In the genomic region with DNA sequence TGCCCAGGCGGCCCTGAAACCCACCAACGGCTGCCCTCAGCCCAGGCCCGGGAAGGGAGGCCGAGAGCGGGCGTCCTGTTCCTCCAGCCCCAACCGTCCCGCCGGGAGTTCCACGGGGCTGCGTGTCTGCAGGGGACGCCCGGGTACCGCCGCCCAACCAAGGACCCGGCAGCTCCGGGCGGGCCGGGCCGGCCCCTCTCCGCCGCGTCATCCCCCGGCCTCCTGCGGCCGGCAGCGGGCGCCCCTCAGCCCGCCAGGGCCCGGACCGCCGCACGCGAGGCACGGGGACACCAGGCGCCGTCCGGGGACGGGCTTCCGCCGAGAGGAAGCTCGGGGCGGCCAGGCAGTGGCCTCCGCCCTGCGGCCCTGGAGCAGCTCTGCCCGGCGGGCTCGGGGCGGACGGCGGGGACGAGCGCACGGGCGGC, we compare ENCODE assay signal across 8 cellular contexts. TPM values are rescaled to one million over a fixed set of nuclear protein-coding genes. Genes with fewer than 3 reads are reported as not detected.
DNase-seq lines count a peak whose midpoint lies in the region; ATAC-seq lines count a peak whose summit lies in the region.

No MANE protein-coding gene starts in this region.

- ATAC-seq in GM19455 (IDR thresholded peaks at IDR 0.05; ENCODE audit: unreplicated experiment) (peak; percentile 41), left ventricle myocardium superior (peak; percentile 29)

- H3K27me3 ChIP-seq in HUES48 (ENCODE audit: control insufficient read depth, insufficient read depth, low read length): no peaks in the 10 kb centered on the region
- no peaks in the 10 kb centered on the region for H3K27me3 ChIP-seq in adipocyte (replicated peaks; ENCODE audit: control insufficient read depth, insufficient read depth, low read length)
- no peaks in the 10 kb centered on the region for H3K27me3 ChIP-seq in skeletal muscle tissue (ENCODE audit: control insufficient read depth in 3 of 3, insufficient read depth in 3 of 3, low read length in 3 of 3)

- no peaks in the 10 kb centered on the region for H3K9me3 ChIP-seq in HUES48 (ENCODE audit: control insufficient read depth, insufficient read depth, low read length)
- H3K9me3 ChIP-seq in adipocyte (ENCODE audit: control insufficient read depth, low read length): no peaks in the 10 kb centered on the region
- peaks cover 0 to 2% (median 0%) of the 10 kb centered on the region in 3 donors for H3K9me3 ChIP-seq in skeletal muscle tissue (ENCODE audit: control insufficient read depth in 3 of 3, low read length in 3 of 3)

- DNase-seq in DMS53 treated with DMSO at 0.1 percent for 48 hours (lab: John Stamatoyannopoulos, UW; ENCODE audit: unreplicated experiment): peak; percentile 18
- peak; percentile 85 for DNase-seq in adipocyte (ENCODE audit: low read depth)
- no peak for DNase-seq in left ventricle myocardium superior
- DNase-seq in MV-4-11 (lab: John Stamatoyannopoulos, UW): no peak
- no peak for DNase-seq in activated CD4-positive, alpha-beta T cell treated with anti-CD3 and anti-CD28 coated beads, Interleukin-2, amount 50 U/mL, for 48 hours

- intact Hi-C loops in left ventricle myocardium superior (cut with micrococcal nuclease): no loop called here

- H3K36me3 ChIP-seq in HUES48 (ENCODE audit: control insufficient read depth, insufficient read depth, low read length) (peaks cover 34% of the 10 kb centered on the region), adipocyte (ENCODE audit: control insufficient read depth, insufficient read depth, low read length, severe bottlenecking) (peaks cover 34% of the 10 kb centered on the region), skeletal muscle tissue (ENCODE audit: control insufficient read depth in 3 of 3, insufficient read depth in 3 of 3, low read length in 3 of 3) (peaks cover 25 to 32% (median 26%) of the 10 kb centered on the region in 3 donors)

- H3K27ac ChIP-seq in HUES48 (ENCODE audit: low read depth, low read length) (peak overlapping the region; percentile 80), skeletal muscle tissue (ENCODE audit: low read depth, low read length) (peak overlapping the region; percentile 97)

- H3K9ac ChIP-seq in HUES48 (ENCODE audit: low read depth, low read length) (peak overlapping the region; percentile 46), adipocyte (ENCODE audit: low read length) (peak overlapping the region; percentile 97), skeletal muscle tissue (ENCODE audit: low read depth in 1 of 3, low read length in 3 of 3) (peak overlapping the region; percentile 88 to 98 (median 93))

- H3K4me3 ChIP-seq in HUES48 (ENCODE audit: low read depth, low read length) (peak overlapping the region; percentile 88), adipocyte (ENCODE audit: low read length) (peak overlapping the region; percentile 92), skeletal muscle tissue (ENCODE audit: low read length in 3 of 3) (peak overlapping the region; percentile 75 to 90 (median 85))

- H3K4me1 ChIP-seq in HUES48 (ENCODE audit: control insufficient read depth, insufficient read depth, low read length) (peaks cover 5% of the 10 kb centered on the region; the same call in 1 of the 2 replicates), adipocyte (ENCODE audit: control insufficient read depth, insufficient read depth, low read length) (peaks cover 9% of the 10 kb centered on the region), skeletal muscle tissue (ENCODE audit: control insufficient read depth in 3 of 3, insufficient read depth in 3 of 3, low read length in 3 of 3) (peaks cover 46 to 74% (median 68%) of the 10 kb centered on the region in 3 donors)

RNA-seq across cellular contexts. Expression of a gene that starts 0.4 kb away (rescaled TPM):
- total RNA-seq in left ventricle myocardium superior (162 TPM), skeletal muscle tissue (45.4 TPM)

RNA-seq across cellular contexts. Expression of a gene that starts 0.9 kb away (rescaled TPM):
- total RNA-seq in left ventricle myocardium superior (2.2 TPM), skeletal muscle tissue (not detected)

RNA-seq across cellular contexts. Expression of a gene that starts 8.0 kb away (rescaled TPM):
- total RNA-seq in left ventricle myocardium superior (3.6 TPM), skeletal muscle tissue (not detected)

RNA-seq across cellular contexts. Expression of a gene that starts 33.2 kb away (rescaled TPM):
- total RNA-seq in left ventricle myocardium superior (5,424 TPM), skeletal muscle tissue (4.2 TPM)

RNA-seq across cellular contexts. Expression of a gene that starts 38.7 kb away (rescaled TPM):
- 18.3 TPM for total RNA-seq in left ventricle myocardium superior
- total RNA-seq in skeletal muscle tissue: under 0.01 TPM

Comparison
In these comparisons a context has a peak if more than half of its experiments do, and no peak if none do; other contexts are left out.
1. DNase-seq: peak in DMS53 treated with DMSO at 0.1 percent for 48 hours (single experiment) and adipocyte (single experiment); none in left ventricle myocardium superior (single experiment), MV-4-11 (single experiment) and activated CD4-positive, alpha-beta T cell treated with anti-CD3 and anti-CD28 coated beads, Interleukin-2, amount 50 U/mL, for 48 hours (0 of 2).
2. H3K9ac ChIP-seq: peak in every context shown above with its lines; median percentile 97 in adipocyte; 93 in skeletal muscle tissue; 46 in HUES48.
3. Peak in every context shown above with its lines, with median percentiles within 50 percentile points of each other: H3K4me3 ChIP-seq.